Comparison of ENCODE assay signal across 1 cellular context in genomic region chr1:231183875-231184590, GRCh38.
TF ChIP-seq lines count a peak whose summit lies in the region.

No MANE protein-coding gene starts in this region.

TF ChIP-seq in GM23338, 12 proteins besides CTCF, POLR2A, EP300 and RAD21 (continued from another document):
- TF ChIP-seq JUNB (IDR thresholded peaks at IDR 0.05; ENCODE audit: unreplicated experiment) (no peak), POLR2AphosphoS5 (IDR thresholded peaks at IDR 0.05; ENCODE audit: low read depth) (no peak), ZNF462 (CRISPR knock-in tag; IDR thresholded peaks at IDR 0.05) (0 out of 2 replicates have a peak, but pooled peaks have one; percentile 23)
